Comparison of ENCODE assay signal across 8 cellular contexts in genomic region chr4:13483142-13484044, GRCh38. TPM values are rescaled to one million over a fixed set of nuclear protein-coding genes. Genes with fewer than 3 reads are reported as not detected.
DNase-seq lines count a peak whose midpoint lies in the region; ATAC-seq and TF ChIP-seq lines count a peak whose summit lies in the region.

No MANE protein-coding gene starts in this region.

- peak overlapping the region; percentile 81 for H3K9ac ChIP-seq in neuronal stem cell (ENCODE audit: low read depth, low read length, poor library complexity)

- peak overlapping the region; percentile 91 for H3K27ac ChIP-seq in neuronal stem cell (replicated peaks; ENCODE audit: low read length)

- H2BK12ac ChIP-seq in neuronal stem cell (ENCODE audit: low read length) = no peak overlapping the region

- no peak overlapping the region for H3K14ac ChIP-seq in neuronal stem cell (ENCODE audit: low read length)

- H2AK5ac ChIP-seq in neuronal stem cell (ENCODE audit: low read depth, low read length) = no peak overlapping the region

- peak; percentile 4 for ATAC-seq in GM18868 (IDR thresholded peaks at IDR 0.05; ENCODE audit: unreplicated experiment)
- ATAC-seq in HG03108 (IDR thresholded peaks at IDR 0.05; ENCODE audit: unreplicated experiment) = peak; percentile 9

- H2BK120ac ChIP-seq in neuronal stem cell (ENCODE audit: low read depth, low read length) = no peak overlapping the region

- H3K4me1 ChIP-seq in neuronal stem cell (ENCODE audit: control insufficient read depth in 2 of 2, insufficient read depth in 1 of 2, low read depth in 1 of 2, low read length in 2 of 2) = peaks cover 0 to 8% of the 10 kb centered on the region in 2 donors

- peak overlapping the region; percentile 95 for H3K4ac ChIP-seq in neuronal stem cell (ENCODE audit: low read length)

- H3K36me3 ChIP-seq in BJ (ENCODE audit: control insufficient read depth, insufficient read depth, low read length) = no peaks in the 10 kb centered on the region
- H3K36me3 ChIP-seq in neuronal stem cell (replicated peaks in 1 of 2; ENCODE audit: control insufficient read depth in 2 of 2, insufficient read depth in 2 of 2, low read length in 2 of 2) = peaks cover 0 to 9% of the 10 kb centered on the region in 2 donors

- peak overlapping the region; percentile 89 for H2BK15ac ChIP-seq in neuronal stem cell (ENCODE audit: low read length)

- H3K27me3 Mint-ChIP-seq in activated naive CD8-positive, alpha-beta T cell treated with anti-CD3 and anti-CD28 coated beads for 36 hours = peaks cover 1% of the 10 kb centered on the region

- no peaks in the 10 kb centered on the region for H3K79me1 ChIP-seq in neuronal stem cell (ENCODE audit: low read depth, low read length)

- peaks cover 24% of the 10 kb centered on the region for H3K4me1 Mint-ChIP-seq in activated naive CD8-positive, alpha-beta T cell treated with anti-CD3 and anti-CD28 coated beads for 36 hours

- H3K9me3 ChIP-seq in neuronal stem cell (replicated peaks in 1 of 2; ENCODE audit: control insufficient read depth in 2 of 2, insufficient read depth in 1 of 2, low read depth in 1 of 2, low read length in 2 of 2) = no peaks in the 10 kb centered on the region

- H3K27me3 ChIP-seq in BJ (ENCODE audit: control insufficient read depth, insufficient read depth, low read length) (no peaks in the 10 kb centered on the region), neuronal stem cell (ENCODE audit: control insufficient read depth in 3 of 3, insufficient read depth in 3 of 3, low read depth in 1 of 3, low read length in 3 of 3) (no peaks in the 10 kb centered on the region)

- no peak overlapping the region for H4K91ac ChIP-seq in neuronal stem cell (ENCODE audit: low read depth, low read length, poor library complexity)

- H2AFZ ChIP-seq in neuronal stem cell (ENCODE audit: low read length) = peak overlapping the region; percentile 99

- DNase-seq in BJ (ENCODE audit: low read depth) (peak; percentile 19), NCI-H82 (lab: John Stamatoyannopoulos, UW) (peak; percentile 75), germinal center (ENCODE audit: low spot score) (peak; percentile 14), neuronal stem cell (ENCODE audit: low spot score) (peak; percentile 71), NCI-H446 treated with DMSO at 0.1 percent for 48 hours (lab: John Stamatoyannopoulos, UW) (no peak)
- peak; percentile 17 for DNase-seq in activated naive CD8-positive, alpha-beta T cell treated with anti-CD3 and anti-CD28 coated beads for 36 hours

- peak overlapping the region; percentile 89 for H3K23ac ChIP-seq in neuronal stem cell (ENCODE audit: low read depth, low read length, poor library complexity)

- no peak overlapping the region for H4K8ac ChIP-seq in neuronal stem cell (ENCODE audit: low read depth, low read length)

- H3K4me3 Mint-ChIP-seq in activated naive CD8-positive, alpha-beta T cell treated with anti-CD3 and anti-CD28 coated beads for 36 hours = peak overlapping the region; percentile 91

- POLR2A ChIA-PET in BJ (lab: Charles Lee) = interaction anchor here (0.7 kb wide), 2 partner anchors 69 to 161 kb away, joined by 3 read pairs; no protein-coding TSS in a partner anchor

- no peak for TF ChIP-seq CTCF in BJ (IDR thresholded peaks at IDR 0.05; ENCODE audit: insufficient read depth, low read depth, low read length)

- H3K18ac ChIP-seq in neuronal stem cell (ENCODE audit: low read length) = peak overlapping the region; percentile 93

- peak overlapping the region; percentile 64 for H3K27ac Mint-ChIP-seq in activated naive CD8-positive, alpha-beta T cell treated with anti-CD3 and anti-CD28 coated beads for 36 hours

- H3K36me3 Mint-ChIP-seq in activated naive CD8-positive, alpha-beta T cell treated with anti-CD3 and anti-CD28 coated beads for 36 hours = peaks cover 1% of the 10 kb centered on the region

- H3K9me3 Mint-ChIP-seq in activated naive CD8-positive, alpha-beta T cell treated with anti-CD3 and anti-CD28 coated beads for 36 hours = no peaks in the 10 kb centered on the region

- no CpG with 5 or more reads among the region's 38 CpGs for WGBS in neuronal stem cell (ENCODE audit: extremely low coverage in 2 of 2, insufficient read length in 2 of 2, insufficient replicate concordance in 1 of 2), 2 donors

- H3K4me2 ChIP-seq in neuronal stem cell (ENCODE audit: insufficient read depth, low read length, poor library complexity, severe bottlenecking) = peak overlapping the region; percentile 53

- H3K4me3 ChIP-seq in BJ (ENCODE audit: low read depth, low read length) (peak overlapping the region; percentile 73), neuronal stem cell (ENCODE audit: low read length in 2 of 2) (peak overlapping the region; percentile 50 to 95)

- CTCF ChIA-PET in BJ (lab: Yijun Ruan, JAX) = interaction anchor here (0.7 kb wide), 1 partner anchor 38 kb away, joined by 3 read pairs; no protein-coding TSS in a partner anchor

- H2BK5ac ChIP-seq in neuronal stem cell (ENCODE audit: low read length) = no peak overlapping the region

RNA-seq across cellular contexts. Expression of gene RAB28, which starts 0.7 kb away (rescaled TPM):
- polyA plus RNA-seq in BJ (2011; rRNA removed) = 9.6 and 17.0 TPM in 2 replicates
- 5.7 and 5.8 TPM in 2 replicates for polyA minus RNA-seq in BJ (2011; rRNA and poly(A)+ RNA removed)
- 10 to 100 TPM; 13.6 to 15.8 TPM for total RNA-seq in activated naive CD8-positive, alpha-beta T cell treated with anti-CD3 and anti-CD28 coated beads for 36 hours
- 46.0 TPM for polyA plus RNA-seq in neuronal stem cell (2013, experiment 1 of 2)
- 47.0 TPM for polyA plus RNA-seq in neuronal stem cell (2013, experiment 2 of 2)
